Comparison of ENCODE assay signal across 7 cellular contexts in genomic region chr3:81022339-81022738, GRCh38.
"Had no signal": no experiment of that assay in that cellular context is flagged by ENCODE, and none has a peak within 500 bp of the region (broad histone marks: within the 10 kb centered on the region; RNA-seq: fewer than 3 reads in every experiment).

No MANE protein-coding gene starts in this region.

- H3K4me3 ChIP-seq: K562 had no signal

- FAIRE-seq: HTR-8/SVneo, K562 had no signal

- H3K9ac ChIP-seq: KMS-11 had no signal

- H3K4me2 ChIP-seq: KMS-11 had no signal

- DNase-seq: IMR-90, KBM-7, KG1 had no signal

- H3K27ac ChIP-seq: HL-60, KMS-11 had no signal

- ATAC-seq: K562 had no signal
